ENCODE assay signal across 27 cellular contexts in the genomic region with DNA sequence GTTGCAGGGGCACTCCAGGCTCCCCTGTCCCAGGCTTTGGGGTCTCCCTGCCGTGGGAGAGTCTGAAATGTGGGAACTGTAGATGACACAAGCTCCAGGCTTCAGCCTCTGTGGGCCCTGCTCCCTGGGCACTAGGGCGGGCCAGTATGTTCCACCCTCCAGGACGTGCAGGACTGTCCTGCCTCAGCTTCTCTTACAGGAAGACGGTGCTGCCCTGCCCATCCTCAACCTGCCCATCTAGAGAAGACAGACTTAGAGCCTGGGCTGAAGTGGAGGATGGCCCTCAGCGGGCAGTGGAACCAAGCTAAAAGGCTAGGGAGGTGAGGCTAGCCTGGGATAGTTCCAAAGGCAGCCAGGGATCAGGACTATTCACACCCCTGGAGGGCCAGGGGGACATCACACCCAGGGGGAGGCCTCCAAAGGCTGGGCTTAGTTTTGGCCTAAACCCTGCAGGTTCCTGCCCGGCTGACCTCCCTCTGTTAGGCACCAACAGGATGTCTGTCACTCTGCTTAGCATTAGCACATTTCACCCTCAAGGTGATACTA. TPM values are rescaled to one million over a fixed set of nuclear protein-coding genes. Genes with fewer than 3 reads are reported as not detected.
DNase-seq lines count a peak whose midpoint lies in the region; ATAC-seq, FAIRE-seq and TF ChIP-seq lines count a peak whose summit lies in the region.
"Had no signal": no experiment of that assay in that cellular context is flagged by ENCODE, and none has a peak within 500 bp of the region (broad histone marks: within the 10 kb centered on the region; RNA-seq: fewer than 3 reads in every experiment).

No MANE protein-coding gene starts in this region.

- POLR2A ChIA-PET in A549 (lab: Yijun Ruan, JAX), result interaction anchor here (2.1 kb wide), 1 partner anchor 20 kb away, joined by 9 read pairs; the partner anchor contains the start of gene TBC1D22A

- DNase-seq in A549 (ENCODE audit: low read depth in 1 of 2, low spot score in 1 of 2) (no peak), HFFc6 (no peak), colonic mucosa (no peak), neural crest cell (ENCODE audit: low read depth, low spot score) (no peak), C1 segment of cervical spinal cord (lab: John Stamatoyannopoulos, UW) (no peak), RCC 7860 (ENCODE audit: low spot score) (no peak), NCI-H146 (lab: John Stamatoyannopoulos, UW) (no peak), MV-4-11 (lab: John Stamatoyannopoulos, UW) (no peak)
- DNase-seq: activated CD4-positive, alpha-beta T cell treated with anti-CD3 and anti-CD28 coated beads, Interleukin-2, amount 50 U/mL, for 48 hours; COR-L47; effector CD8-positive, alpha-beta T cell; mesenchymal stem cell; NCI-H1092; NCI-H1694 treated with DMSO at 0.1 percent for 48 hours; stimulated activated CD4-positive, alpha-beta T cell treated with anti-CD3 and anti-CD28 coated beads, Interleukin-15, amount 100 ng/mL, for 24 hours; stimulated activated CD4-positive, alpha-beta T cell treated with anti-CD3 and anti-CD28 coated beads, Interleukin-4, amount 100 ng/mL, for 4 hours; T-helper 2 cell; tibial artery had no signal

- ATAC-seq in A549, result no peak
- ATAC-seq: activated CD4-positive, CD25-positive, alpha-beta regulatory T cell treated with anti-CD3 and anti-CD28 coated beads, Interleukin-2, amount 50 U/mL, for 24 hours; activated naive CD4-positive, alpha-beta T cell treated with anti-CD3 and anti-CD28 coated beads, Interleukin-2, amount 50 U/mL, for 72 hours; GM23338; SK-N-SH treated with all-trans-retinoic acid at 6 μM for 48 hours had no signal

- TF ChIP-seq CTCF in A549 (IDR thresholded peaks at IDR 0.05) (no peak), HFFc6 (IDR thresholded peaks at IDR 0.05) (0 out of 2 replicates have a peak, but pooled peaks have one; percentile 24), colonic mucosa (IDR thresholded peaks at IDR 0.05) (no peak), neural crest cell (conservative IDR thresholded peaks at IDR 0.05) (no peak)

- TF ChIP-seq RAD21 in A549 (conservative IDR thresholded peaks at IDR 0.05 in 1 of 2, IDR thresholded peaks at IDR 0.05 in 1 of 2), result no peak

- H3K36me3 Mint-ChIP-seq in HFFc6 (ENCODE audit: low read depth) (no peaks in the 10 kb centered on the region), neural crest cell (ENCODE audit: low read depth) (no peaks in the 10 kb centered on the region)

- H3K27ac Mint-ChIP-seq in HFFc6, result no peak overlapping the region
- H3K27ac Mint-ChIP-seq in neural crest cell (ENCODE audit: unreplicated experiment), result peak overlapping the region; percentile 35
- H3K27ac Mint-ChIP-seq: GM23338 had no signal

- H3K27me3 Mint-ChIP-seq in HFFc6 (ENCODE audit: insufficient read depth), result peaks cover 3% of the 10 kb centered on the region; the same call in 1 of the 2 replicates
- H3K27me3 Mint-ChIP-seq in neural crest cell (ENCODE audit: low read depth), result peaks cover 13% of the 10 kb centered on the region

- FAIRE-seq in A549 (lab: Jason Lieb, UNC), result no peak
- FAIRE-seq in RCC 7860 (lab: Jason Lieb, UNC), result no peak
- FAIRE-seq: colon, G401.6 had no signal

- H3K9me3 ChIP-seq in A549 (no peaks in the 10 kb centered on the region), colonic mucosa (no peaks in the 10 kb centered on the region)
- H3K9me3 ChIP-seq: prostate gland, tibial artery had no signal

- no peak overlapping the region for H3K4me2 ChIP-seq in A549
- H3K4me2 ChIP-seq: BLaER1, GM23338 had no signal

- no peak overlapping the region for H3K4me3 Mint-ChIP-seq in HFFc6
- peak overlapping the region; percentile 83 for H3K4me3 Mint-ChIP-seq in neural crest cell
- H3K4me3 Mint-ChIP-seq: GM23338 had no signal

- no peak for TF ChIP-seq POLR2A in A549 (IDR thresholded peaks at IDR 0.05; ENCODE audit: low read length)

- peak overlapping the region in 1 of 2 donors; percentile 82 for H3K9ac ChIP-seq in colonic mucosa (ENCODE audit: low read depth in 2 of 2, low read length in 2 of 2)
- H3K9ac ChIP-seq: BLaER1 had no signal

- H3K9me3 Mint-ChIP-seq in HFFc6 (no peaks in the 10 kb centered on the region), neural crest cell (no peaks in the 10 kb centered on the region)
- H3K9me3 Mint-ChIP-seq: GM23338 had no signal

- CTCF ChIA-PET in A549 (lab: Yijun Ruan, JAX), result interaction anchor here (1.0 to 2.9 kb wide), 4 partner anchors 17 to 179 kb away, joined by 3 to 11 read pairs (median 6); no protein-coding TSS in a partner anchor

- TF ChIP-seq EP300 in A549 (IDR thresholded peaks at IDR 0.05), result no peak

- H3K27me3 ChIP-seq in colonic mucosa, result no peaks in the 10 kb centered on the region
- H3K27me3 ChIP-seq: BLaER1 had no signal

- H3K27ac ChIP-seq in A549, result peak overlapping the region; percentile 5 to 63; a peak in 2 of 6 replicates
- H3K27ac ChIP-seq in colonic mucosa, result peak overlapping the region; percentile 61
- H3K27ac ChIP-seq: BLaER1, epithelial cell of prostate, prostate gland, tibial artery had no signal

- 88% methylated on average over 5 of the region's 6 CpGs for WGBS in A549 (ENCODE audit: missing lambda C conversion rate)

- H3K4me1 Mint-ChIP-seq in HFFc6 (ENCODE audit: low read depth) (peaks cover 19% of the 10 kb centered on the region), neural crest cell (peaks cover 14% of the 10 kb centered on the region)

- no peak overlapping the region for H3K4me3 ChIP-seq in A549
- H3K4me3 ChIP-seq in colonic mucosa, result no peak overlapping the region
- H3K4me3 ChIP-seq: BLaER1, GM23338, prostate gland, tibial artery had no signal

- intact Hi-C loops in colonic mucosa (cut with DNase I), result no loop called here

- H3K4me1 ChIP-seq in A549 (peaks cover 23% of the 10 kb centered on the region), colonic mucosa (peaks cover 21% of the 10 kb centered on the region)

- no peaks in the 10 kb centered on the region for H3K36me3 ChIP-seq in colonic mucosa
- H3K36me3 ChIP-seq: BLaER1, prostate gland, tibial artery had no signal

TF ChIP-seq in A549, 52 proteins besides CTCF, POLR2A, EP300 and RAD21:
- TF ChIP-seq ZSCAN20 (CRISPR knock-in tag; IDR thresholded peaks at IDR 0.05) (no peak), FOSL2 (IDR thresholded peaks at IDR 0.05) (no peak), FOSL2 (CRISPR knock-in tag; IDR thresholded peaks at IDR 0.05) (no peak), SREBF2 (IDR thresholded peaks at IDR 0.05) (no peak), PHF8 (IDR thresholded peaks at IDR 0.05; ENCODE audit: borderline replicate concordance, low read depth) (no peak), TFCP2L1 (CRISPR knock-in tag; IDR thresholded peaks at IDR 0.05) (no peak), RFX5 (IDR thresholded peaks at IDR 0.05) (no peak), ZNF302 (CRISPR knock-in tag; IDR thresholded peaks at IDR 0.05) (no peak)
TF ChIP-seq in A549: peak in this region for 0.

RNA-seq across cellular contexts. Expression of gene CERK, which starts 4.0 kb away (rescaled TPM):
- polyA plus RNA-seq in A549 (2011; rRNA removed), result 13.1 and 17.7 TPM in 2 replicates
- polyA plus RNA-seq in A549 (2012; cell fraction: cytosol; rRNA removed), result 9.7 and 12.6 TPM in 2 replicates
- 9.7 and 13.4 TPM in 2 replicates for polyA plus RNA-seq in A549 (2012; cell fraction: nucleus; rRNA removed)
- 13.8 to 15.6 TPM (median 15.6 TPM) in 3 replicates for polyA plus RNA-seq in A549 (2017; fragmentation: RNase III; extraction: RNeasy Plus Mini Kit Qiagen cat#74134 plus additional on column Dnase treatment)
- polyA minus RNA-seq in A549 (2011; rRNA and poly(A)+ RNA removed), result 16.0 and 23.4 TPM in 2 replicates
- 10 to 100 TPM; 49.1 to 54.8 (median 52.0) TPM for total RNA-seq in HFFc6 (2021; fragmentation: NEBNext Ultra II Directional; extraction: Animal tissue kit (Norgen Biotek cat#: 25700))
- total RNA-seq in colonic mucosa, result 10 to 100 TPM; 24.7 to 46.6 TPM
- total RNA-seq in neural crest cell, result 98.7 and 102 TPM in 2 replicates

RNA-seq across cellular contexts. Expression of gene TBC1D22A, which starts 20.4 kb away (rescaled TPM):
- 10.4 and 10.8 TPM in 2 replicates for polyA plus RNA-seq in A549 (2011; rRNA removed)
- polyA plus RNA-seq in A549 (2012; cell fraction: cytosol; rRNA removed), result 11.2 and 11.7 TPM in 2 replicates
- polyA plus RNA-seq in A549 (2012; cell fraction: nucleus; rRNA removed), result 11.0 and 12.8 TPM in 2 replicates
- polyA plus RNA-seq in A549 (2017; fragmentation: RNase III; extraction: RNeasy Plus Mini Kit Qiagen cat#74134 plus additional on column Dnase treatment), result 8.2 to 9.7 TPM (median 8.9 TPM) in 3 replicates
- 8.2 and 12.6 TPM in 2 replicates for polyA minus RNA-seq in A549 (2011; rRNA and poly(A)+ RNA removed)
- total RNA-seq in HFFc6 (2021; fragmentation: NEBNext Ultra II Directional; extraction: Animal tissue kit (Norgen Biotek cat#: 25700)), result 10 to 100 TPM; 20.4 to 24.1 (median 22.2) TPM
- total RNA-seq in colonic mucosa, result 10 to 100 TPM; 34.2 to 36.4 TPM
- 14.3 and 15.5 TPM in 2 replicates for total RNA-seq in neural crest cell
